In the genomic region with DNA sequence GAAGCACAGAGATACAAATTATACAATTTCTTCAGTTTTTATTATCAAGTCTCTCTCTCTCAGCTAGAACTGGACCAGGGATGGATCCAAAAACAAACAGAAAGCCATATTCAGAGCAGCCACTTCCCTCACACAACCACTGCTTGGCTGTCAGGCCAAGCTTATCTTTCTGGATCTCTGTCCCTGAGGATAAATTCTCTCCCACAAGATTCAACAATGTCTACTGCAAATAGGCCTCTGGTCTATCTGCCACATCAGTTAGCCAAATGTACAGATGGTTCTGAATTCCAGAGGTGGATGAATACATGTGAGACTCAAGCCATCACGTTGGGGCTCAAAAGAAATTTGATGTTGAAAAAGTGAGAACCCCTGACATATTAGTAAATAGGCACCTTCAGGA, we compare ENCODE assay signal across 28 cellular contexts.
"Had no signal": no experiment of that assay in that cellular context is flagged by ENCODE, and none has a peak within 500 bp of the region (broad histone marks: within the 10 kb centered on the region; RNA-seq: fewer than 3 reads in every experiment).

No MANE protein-coding gene starts in this region.

- H3K4me3 ChIP-seq: esophagus muscularis mucosa, heart right ventricle, lower lobe of right lung, pancreas, right atrium auricular region, smooth muscle cell, stomach, thyroid gland had no signal

- H3K36me3 ChIP-seq: heart right ventricle, lower lobe of right lung, pancreas, right atrium auricular region, stomach, thyroid gland had no signal

- H3K4me3 Mint-ChIP-seq: endodermal cell, memory B cell, natural killer cell, type B pancreatic cell had no signal

- ATAC-seq: heart right ventricle, left ventricle myocardium superior, lower lobe of right lung, natural killer cell, pancreas, sciatic nerve had no signal

- H3K4me1 Mint-ChIP-seq: memory B cell had no signal

- H3K4me2 ChIP-seq: smooth muscle cell had no signal

- DNase-seq: effector CD8-positive, alpha-beta T cell; endodermal cell; foreskin melanocyte; glutamatergic neuron; heart right ventricle; hippocampal formation; kidney glomerular epithelial cell; left ventricle myocardium superior; lower lobe of right lung; natural killer cell; occipital lobe; pancreas; stimulated activated CD4-positive, alpha-beta T cell treated with anti-CD3 and anti-CD28 coated beads, Interleukin-12 subunit alpha, Interleukin-12 subunit beta, amount 100 ng/mL, for 4 hours; stimulated activated CD4-positive, alpha-beta T cell treated with anti-CD3 and anti-CD28 coated beads, Interleukin-1b, Interleukin-23, amount 100 ng/mL, for 48 hours; stimulated activated CD4-positive, alpha-beta T cell treated with anti-CD3 and anti-CD28 coated beads, Interleukin-4, amount 100 ng/mL, for 1 hour; stimulated activated CD8-positive, alpha-beta memory T cell treated with anti-CD3 and anti-CD28 coated beads, Interleukin-4, amount 100 ng/mL, for 48 hours; stimulated activated naive CD4-positive, alpha-beta T cell; stomach; thyroid gland had no signal

- H3K9me3 ChIP-seq: esophagus muscularis mucosa, lower lobe of right lung, pancreas, right atrium auricular region, stomach, thyroid gland had no signal

- H3K27ac ChIP-seq: epithelial cell of prostate, esophagus muscularis mucosa, heart right ventricle, lower lobe of right lung, pancreas, right atrium auricular region, stomach, thyroid gland had no signal

- H3K27me3 Mint-ChIP-seq: type B pancreatic cell had no signal

- H3K36me3 Mint-ChIP-seq: natural killer cell, type B pancreatic cell had no signal

- H3K27ac Mint-ChIP-seq: endodermal cell, memory B cell, type B pancreatic cell had no signal

- H3K9me3 Mint-ChIP-seq: endodermal cell, natural killer cell, type B pancreatic cell had no signal

- H3K27me3 ChIP-seq: esophagus muscularis mucosa, heart right ventricle, pancreas, right atrium auricular region, stomach, thyroid gland had no signal

- H3K4me1 ChIP-seq: lower lobe of right lung, pancreas, right atrium auricular region, stomach, thyroid gland had no signal

- FAIRE-seq: colon, islet of Langerhans, pancreas had no signal
